In genomic region chr13:97257800-97258799, GRCh38 we compare ENCODE assay signal across 1 cellular context.
TF ChIP-seq lines count a peak whose summit lies in the region.

No MANE protein-coding gene starts in this region.

TF ChIP-seq in HepG2, 621 proteins besides CTCF, POLR2A, EP300 and RAD21 (continued from another document and continues in another):
- TF ChIP-seq ZNF782 (CRISPR knock-in tag; IDR thresholded peaks at IDR 0.05; ENCODE audit: borderline replicate concordance) (no peak), HOXD1 (CRISPR knock-in tag; IDR thresholded peaks at IDR 0.05) (peak; percentile 50; the same call in 1 of the 2 replicates), ZNF331 (CRISPR knock-in tag; IDR thresholded peaks at IDR 0.05) (peak; percentile 29; the same call in 1 of the 2 replicates), ZNF136 (CRISPR knock-in tag; IDR thresholded peaks at IDR 0.05; ENCODE audit: low read depth) (0 out of 2 replicates have a peak, but pooled peaks have one; percentile 35), ZZZ3 (CRISPR knock-in tag; IDR thresholded peaks at IDR 0.05; ENCODE audit: borderline replicate concordance) (no peak), ZNF274 (CRISPR knock-in tag; IDR thresholded peaks at IDR 0.05) (no peak), KDM2A (CRISPR knock-in tag; IDR thresholded peaks at IDR 0.05; ENCODE audit: borderline replicate concordance, low read depth) (no peak), ZNF251 (CRISPR knock-in tag; IDR thresholded peaks at IDR 0.05) (no peak), TAF1 (CRISPR knock-in tag; IDR thresholded peaks at IDR 0.05) (no peak), ZNF841 (CRISPR knock-in tag; IDR thresholded peaks at IDR 0.05; ENCODE audit: borderline replicate concordance) (no peak), KLF9 (CRISPR knock-in tag; IDR thresholded peaks at IDR 0.05; ENCODE audit: low read depth) (no peak), MED1 (CRISPR knock-in tag; IDR thresholded peaks at IDR 0.05) (peak; percentile 94), ATF7-NPFF (CRISPR knock-in tag; IDR thresholded peaks at IDR 0.05; ENCODE audit: low read depth) (no peak), ZNF687 (CRISPR knock-in tag; IDR thresholded peaks at IDR 0.05) (peak; percentile 48), ZBTB21 (CRISPR knock-in tag; IDR thresholded peaks at IDR 0.05) (peak; percentile 83), ZNF431 (CRISPR knock-in tag; IDR thresholded peaks at IDR 0.05; ENCODE audit: borderline replicate concordance, low read depth) (0 out of 2 replicates have a peak, but pooled peaks have one; percentile 0), ZNF318 (CRISPR knock-in tag; IDR thresholded peaks at IDR 0.05) (no peak), NR2C2 (CRISPR knock-in tag; IDR thresholded peaks at IDR 0.05; ENCODE audit: borderline replicate concordance) (no peak), FOXK1 (CRISPR knock-in tag; IDR thresholded peaks at IDR 0.05; ENCODE audit: borderline replicate concordance, low read depth) (peak; percentile 77; the same call in 1 of the 2 replicates), THRA (CRISPR knock-in tag; IDR thresholded peaks at IDR 0.05; ENCODE audit: borderline replicate concordance) (0 out of 2 replicates have a peak, but pooled peaks have one; percentile 29), MYNN (CRISPR knock-in tag; IDR thresholded peaks at IDR 0.05; ENCODE audit: low read depth) (no peak), HOXA5 (CRISPR knock-in tag; IDR thresholded peaks at IDR 0.05) (no peak), SRSF4 (IDR thresholded peaks at IDR 0.05; ENCODE audit: low read depth, low read length, poor library complexity, severe bottlenecking) (no peak), ZNF263 (CRISPR knock-in tag; IDR thresholded peaks at IDR 0.05) (no peak), ZC3H4 (CRISPR knock-in tag; IDR thresholded peaks at IDR 0.05; ENCODE audit: borderline replicate concordance) (no peak), ZSCAN9 (CRISPR knock-in tag; IDR thresholded peaks at IDR 0.05; ENCODE audit: borderline replicate concordance) (no peak; the same call in 1 of the 2 replicates), FLYWCH1 (CRISPR knock-in tag; IDR thresholded peaks at IDR 0.05) (no peak), PRDM4 (CRISPR knock-in tag; IDR thresholded peaks at IDR 0.05; ENCODE audit: borderline replicate concordance) (no peak), FOSL1 (CRISPR knock-in tag; IDR thresholded peaks at IDR 0.05; ENCODE audit: borderline replicate concordance) (0 out of 2 replicates have a peak, but pooled peaks have one; percentile 32), ATM (IDR thresholded peaks at IDR 0.05; ENCODE audit: borderline replicate concordance) (no peak), KAT8 (CRISPR knock-in tag; IDR thresholded peaks at IDR 0.05) (peak; percentile 27; the same call in 1 of the 2 replicates), JARID2 (CRISPR knock-in tag; IDR thresholded peaks at IDR 0.05; ENCODE audit: insufficient replicate concordance) (no peak), CREM (IDR thresholded peaks at IDR 0.05) (peak; percentile 79), CREM (CRISPR knock-in tag; IDR thresholded peaks at IDR 0.05) (no peak), ZNF629 (CRISPR knock-in tag; conservative IDR thresholded peaks at IDR 0.05) (peak; percentile 67), ZNF280D (CRISPR knock-in tag; IDR thresholded peaks at IDR 0.05) (no peak), PAX8 (CRISPR knock-in tag; IDR thresholded peaks at IDR 0.05; ENCODE audit: borderline replicate concordance) (no peak), MXI1 (IDR thresholded peaks at IDR 0.05; ENCODE audit: borderline replicate concordance, low read depth, low read length) (peak; percentile 57; the same call in 1 of the 3 replicates)
